In genomic region chr15:74314897-74315438, GRCh38 we compare ENCODE assay signal across 1 cellular context.
TF ChIP-seq lines count a peak whose summit lies in the region.

No MANE protein-coding gene starts in this region.

TF ChIP-seq in K562, 482 proteins besides CTCF, POLR2A, EP300 and RAD21 (continued from another document):
- TF ChIP-seq, protein P1, sequence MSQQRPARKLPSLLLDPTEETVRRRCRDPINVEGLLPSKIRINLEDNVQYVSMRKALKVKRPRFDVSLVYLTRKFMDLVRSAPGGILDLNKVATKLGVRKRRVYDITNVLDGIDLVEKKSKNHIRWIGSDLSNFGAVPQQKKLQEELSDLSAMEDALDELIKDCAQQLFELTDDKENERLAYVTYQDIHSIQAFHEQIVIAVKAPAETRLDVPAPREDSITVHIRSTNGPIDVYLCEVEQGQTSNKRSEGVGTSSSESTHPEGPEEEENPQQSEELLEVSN (IDR thresholded peaks at IDR 0.05; ENCODE audit: borderline replicate concordance in 1 of 2, extremely low read depth in 1 of 2, insufficient read depth in 1 of 2, insufficient read length in 1 of 2, low read depth in 1 of 2, low read length in 1 of 2, poor library complexity in 1 of 2, severe bottlenecking in 1 of 2): peak in 1 of 2 experiments; percentile 37
- no peak for TF ChIP-seq FOS (IDR thresholded peaks at IDR 0.05; ENCODE audit: extremely low read depth, insufficient read length)
- TF ChIP-seq ARID3A (IDR thresholded peaks at IDR 0.05; ENCODE audit: borderline replicate concordance, low read depth, low read length): no peak
- TF ChIP-seq, protein P2, sequence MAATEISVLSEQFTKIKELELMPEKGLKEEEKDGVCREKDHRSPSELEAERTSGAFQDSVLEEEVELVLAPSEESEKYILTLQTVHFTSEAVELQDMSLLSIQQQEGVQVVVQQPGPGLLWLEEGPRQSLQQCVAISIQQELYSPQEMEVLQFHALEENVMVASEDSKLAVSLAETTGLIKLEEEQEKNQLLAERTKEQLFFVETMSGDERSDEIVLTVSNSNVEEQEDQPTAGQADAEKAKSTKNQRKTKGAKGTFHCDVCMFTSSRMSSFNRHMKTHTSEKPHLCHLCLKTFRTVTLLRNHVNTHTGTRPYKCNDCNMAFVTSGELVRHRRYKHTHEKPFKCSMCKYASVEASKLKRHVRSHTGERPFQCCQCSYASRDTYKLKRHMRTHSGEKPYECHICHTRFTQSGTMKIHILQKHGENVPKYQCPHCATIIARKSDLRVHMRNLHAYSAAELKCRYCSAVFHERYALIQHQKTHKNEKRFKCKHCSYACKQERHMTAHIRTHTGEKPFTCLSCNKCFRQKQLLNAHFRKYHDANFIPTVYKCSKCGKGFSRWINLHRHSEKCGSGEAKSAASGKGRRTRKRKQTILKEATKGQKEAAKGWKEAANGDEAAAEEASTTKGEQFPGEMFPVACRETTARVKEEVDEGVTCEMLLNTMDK (IDR thresholded peaks at IDR 0.05; ENCODE audit: borderline replicate concordance, insufficient read depth, low read depth, low read length, poor library complexity, severe bottlenecking): no peak
- no peak for TF ChIP-seq TEAD4 (IDR thresholded peaks at IDR 0.05; ENCODE audit: low read length)
- no peak for TF ChIP-seq TEAD4 (CRISPR knock-in tag; IDR thresholded peaks at IDR 0.05; ENCODE audit: borderline replicate concordance)
- TF ChIP-seq GATAD2A (IDR thresholded peaks at IDR 0.05): no peak
- TF ChIP-seq POLR2H (tag; IDR thresholded peaks at IDR 0.05; ENCODE audit: low read depth): no peak
- TF ChIP-seq NELFE (IDR thresholded peaks at IDR 0.05; ENCODE audit: insufficient read depth, insufficient read length): no peak
- no peak for TF ChIP-seq MBD2 (IDR thresholded peaks at IDR 0.05; ENCODE audit: borderline replicate concordance, low read depth)
- TF ChIP-seq TCF3 (CRISPR knock-in tag; IDR thresholded peaks at IDR 0.05): peak; percentile 36; the same call in 1 of the 2 replicates
- TF ChIP-seq ARID3B (CRISPR knock-in tag; IDR thresholded peaks at IDR 0.05; ENCODE audit: borderline replicate concordance): no peak
- no peak for TF ChIP-seq CHD4 (IDR thresholded peaks at IDR 0.05; ENCODE audit: insufficient read depth, insufficient replicate concordance, low read depth, low read length, poor library complexity, severe bottlenecking)
- TF ChIP-seq RNF2 (IDR thresholded peaks at IDR 0.05): no peak
- no peak for TF ChIP-seq HNRNPK (IDR thresholded peaks at IDR 0.05; ENCODE audit: low read depth, low read length, poor library complexity, severe bottlenecking)
- TF ChIP-seq ATF6 (CRISPR knock-in tag; IDR thresholded peaks at IDR 0.05): no peak
- no peak for TF ChIP-seq THAP12 (CRISPR knock-in tag; IDR thresholded peaks at IDR 0.05)
- TF ChIP-seq CBFA2T2 (conservative IDR thresholded peaks at IDR 0.05): 0 out of 2 replicates have a peak, but pooled peaks have one; percentile 14
- no peak for TF ChIP-seq ATF4 (CRISPR knock-in tag; IDR thresholded peaks at IDR 0.05)
- no peak for TF ChIP-seq NEUROD1 (IDR thresholded peaks at IDR 0.05; ENCODE audit: borderline replicate concordance, low read depth, low read length, partially characterized antibody)
TF ChIP-seq in K562: peak in this region for 11.
